In the genomic region with DNA sequence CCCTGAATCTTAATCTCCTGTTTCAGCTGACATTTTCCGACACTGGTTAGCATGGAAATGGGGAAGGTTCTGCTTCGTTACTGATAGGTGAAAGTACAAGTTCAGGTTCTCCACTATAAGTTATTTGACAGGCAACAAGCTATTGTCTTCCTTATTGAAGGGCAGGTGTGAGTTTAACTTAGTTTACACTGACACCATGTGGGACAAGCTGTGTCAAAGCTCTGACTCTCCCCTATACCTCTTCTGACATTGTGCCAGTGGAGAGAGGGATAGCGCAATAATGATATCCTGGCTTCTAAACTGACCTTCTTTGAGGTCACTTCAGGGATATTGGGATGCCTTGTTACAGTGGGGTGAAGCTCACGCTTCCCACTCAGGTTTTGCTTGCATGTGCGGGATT, we compare ENCODE assay signal across 16 cellular contexts.
DNase-seq lines count a peak whose midpoint lies in the region; ATAC-seq and TF ChIP-seq lines count a peak whose summit lies in the region.
"Had no signal": no experiment of that assay in that cellular context is flagged by ENCODE, and none has a peak within 500 bp of the region (broad histone marks: within the 10 kb centered on the region; RNA-seq: fewer than 3 reads in every experiment).

No MANE protein-coding gene starts in this region.

- no peaks in the 10 kb centered on the region for H4K20me1 ChIP-seq in GM23338 (replicated peaks; ENCODE audit: insufficient read depth)

- peak overlapping the region; percentile 30; the same call in 1 of the 2 replicates for H2AFZ ChIP-seq in GM23338

- no peaks in the 10 kb centered on the region for H3K36me3 ChIP-seq in GM23338 (ENCODE audit: insufficient read depth)
- no peaks in the 10 kb centered on the region for H3K36me3 ChIP-seq in right lobe of liver
- H3K36me3 ChIP-seq: MG63 had no signal

- no peaks in the 10 kb centered on the region for H3K79me2 ChIP-seq in GM23338 (replicated peaks; ENCODE audit: insufficient read depth)

- H3K36me3 Mint-ChIP-seq in GM23338 (ENCODE audit: low read depth) (no peaks in the 10 kb centered on the region), WTC11 (no peaks in the 10 kb centered on the region)
- H3K36me3 Mint-ChIP-seq: CD14-positive monocyte had no signal

- H3K4me3 ChIP-seq in GM23338 (no peak overlapping the region), right lobe of liver (no peak overlapping the region)
- H3K4me3 ChIP-seq: MG63 had no signal

- CTCF ChIA-PET in WTC11 (lab: Charles Lee): interaction anchor here (0.6 to 1.1 kb wide), 2 partner anchors 210 to 215 kb away, joined by 3 to 6 read pairs; no protein-coding TSS in a partner anchor

- no peaks in the 10 kb centered on the region for H3K4me1 ChIP-seq in GM23338 (ENCODE audit: insufficient read depth)
- no peaks in the 10 kb centered on the region for H3K4me1 ChIP-seq in right lobe of liver

- DNase-seq in GM23338 (ENCODE audit: low spot score) (peak; percentile 9), HT-29 (ENCODE audit: low spot score) (peak; percentile 8), WTC11 (ENCODE audit: low spot score) (no peak), right lobe of liver (no peak), islet precursor cell (no peak), H4 (ENCODE audit: low spot score) (no peak), UCSD-AML1 (lab: John Stamatoyannopoulos, UW; ENCODE audit: unreplicated experiment) (no peak)
- DNase-seq: DMS 273 treated with DMSO at 0.1 percent for 48 hours, H7, MG63, NCI-H1092 treated with DMSO at 0.1 percent for 48 hours, NCI-H1694 treated with DMSO at 0.1 percent for 48 hours, NCI-H526 treated with DMSO at 0.1 percent for 48 hours, SW 1271 had no signal

- H3K9me3 ChIP-seq in right lobe of liver: no peaks in the 10 kb centered on the region
- H3K9me3 ChIP-seq: MG63 had no signal

- TF ChIP-seq CTCF in GM23338 (conservative IDR thresholded peaks at IDR 0.05; ENCODE audit: low read depth in 2 of 2) (peak; percentile 27 to 53; a peak in 2 of 4 replicates), WTC11 (IDR thresholded peaks at IDR 0.05) (no peak), right lobe of liver (IDR thresholded peaks at IDR 0.05) (peak in 2 of 4 donors; percentile 7 to 8)

- WGBS in right lobe of liver (ENCODE audit: insufficient coverage, low coverage, low lambda C conversion rate, missing lambda C conversion rate): 64% methylated on average over 5 of the region's 5 CpGs

- no peaks in the 10 kb centered on the region for H3F3A ChIP-seq in GM23338 (replicated peaks; ENCODE audit: low read depth)

- no peak overlapping the region for H3K4me3 Mint-ChIP-seq in GM23338
- no peak overlapping the region for H3K4me3 Mint-ChIP-seq in WTC11
- H3K4me3 Mint-ChIP-seq: CD14-positive monocyte had no signal

- intact Hi-C loops in right lobe of liver (cut with DNase I): no loop called here

- peak; percentile 64 for ATAC-seq in GM23338
- peak; percentile 78 for ATAC-seq in WTC11
- ATAC-seq in right lobe of liver: peak; percentile 59 to 74 (median 68)
- ATAC-seq: Panc1 had no signal

- TF ChIP-seq POLR2A in right lobe of liver (IDR thresholded peaks at IDR 0.05): no peak

- H3K27ac ChIP-seq in GM23338 (ENCODE audit: low read depth) (no peak overlapping the region), right lobe of liver (no peak overlapping the region)

- POLR2A ChIA-PET in WTC11 (lab: Charles Lee): no interaction called here

- no peak overlapping the region for H3K4me2 ChIP-seq in GM23338

- H3K4me1 Mint-ChIP-seq in GM23338 (no peaks in the 10 kb centered on the region; the same call in 2 of the 3 replicates), WTC11 (peaks cover 2% of the 10 kb centered on the region; the same call in 1 of the 2 replicates)
- H3K4me1 Mint-ChIP-seq: CD14-positive monocyte had no signal

- H3K27ac Mint-ChIP-seq in GM23338 (no peak overlapping the region), WTC11 (no peak overlapping the region)
- H3K27ac Mint-ChIP-seq: CD14-positive monocyte had no signal

- no peaks in the 10 kb centered on the region for H3K9me2 ChIP-seq in GM23338 (ENCODE audit: insufficient read depth)

- no peaks in the 10 kb centered on the region for H3K27me3 ChIP-seq in GM23338 (ENCODE audit: insufficient read depth)
- H3K27me3 ChIP-seq in right lobe of liver: no peaks in the 10 kb centered on the region
- H3K27me3 ChIP-seq: MG63 had no signal

- no peaks in the 10 kb centered on the region for H3K27me3 Mint-ChIP-seq in GM23338 (ENCODE audit: insufficient read depth, low read depth, poor library complexity)
- no peaks in the 10 kb centered on the region for H3K27me3 Mint-ChIP-seq in WTC11 (ENCODE audit: low read depth)

- H3K9me3 Mint-ChIP-seq in GM23338 (no peaks in the 10 kb centered on the region), WTC11 (no peaks in the 10 kb centered on the region)

TF ChIP-seq in GM23338, 12 proteins besides CTCF, POLR2A, EP300 and RAD21:
- TF ChIP-seq POLR2AphosphoS5 (IDR thresholded peaks at IDR 0.05; ENCODE audit: low read depth): no peak
- TF ChIP-seq NANOG (IDR thresholded peaks at IDR 0.05; ENCODE audit: borderline replicate concordance): no peak
- TF ChIP-seq, protein P1, sequence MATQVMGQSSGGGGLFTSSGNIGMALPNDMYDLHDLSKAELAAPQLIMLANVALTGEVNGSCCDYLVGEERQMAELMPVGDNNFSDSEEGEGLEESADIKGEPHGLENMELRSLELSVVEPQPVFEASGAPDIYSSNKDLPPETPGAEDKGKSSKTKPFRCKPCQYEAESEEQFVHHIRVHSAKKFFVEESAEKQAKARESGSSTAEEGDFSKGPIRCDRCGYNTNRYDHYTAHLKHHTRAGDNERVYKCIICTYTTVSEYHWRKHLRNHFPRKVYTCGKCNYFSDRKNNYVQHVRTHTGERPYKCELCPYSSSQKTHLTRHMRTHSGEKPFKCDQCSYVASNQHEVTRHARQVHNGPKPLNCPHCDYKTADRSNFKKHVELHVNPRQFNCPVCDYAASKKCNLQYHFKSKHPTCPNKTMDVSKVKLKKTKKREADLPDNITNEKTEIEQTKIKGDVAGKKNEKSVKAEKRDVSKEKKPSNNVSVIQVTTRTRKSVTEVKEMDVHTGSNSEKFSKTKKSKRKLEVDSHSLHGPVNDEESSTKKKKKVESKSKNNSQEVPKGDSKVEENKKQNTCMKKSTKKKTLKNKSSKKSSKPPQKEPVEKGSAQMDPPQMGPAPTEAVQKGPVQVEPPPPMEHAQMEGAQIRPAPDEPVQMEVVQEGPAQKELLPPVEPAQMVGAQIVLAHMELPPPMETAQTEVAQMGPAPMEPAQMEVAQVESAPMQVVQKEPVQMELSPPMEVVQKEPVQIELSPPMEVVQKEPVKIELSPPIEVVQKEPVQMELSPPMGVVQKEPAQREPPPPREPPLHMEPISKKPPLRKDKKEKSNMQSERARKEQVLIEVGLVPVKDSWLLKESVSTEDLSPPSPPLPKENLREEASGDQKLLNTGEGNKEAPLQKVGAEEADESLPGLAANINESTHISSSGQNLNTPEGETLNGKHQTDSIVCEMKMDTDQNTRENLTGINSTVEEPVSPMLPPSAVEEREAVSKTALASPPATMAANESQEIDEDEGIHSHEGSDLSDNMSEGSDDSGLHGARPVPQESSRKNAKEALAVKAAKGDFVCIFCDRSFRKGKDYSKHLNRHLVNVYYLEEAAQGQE (IDR thresholded peaks at IDR 0.05; ENCODE audit: unreplicated experiment): no peak

TF ChIP-seq in WTC11, 78 proteins besides CTCF, POLR2A, EP300 and RAD21 (continues in another document):
- TF ChIP-seq, protein P2, sequence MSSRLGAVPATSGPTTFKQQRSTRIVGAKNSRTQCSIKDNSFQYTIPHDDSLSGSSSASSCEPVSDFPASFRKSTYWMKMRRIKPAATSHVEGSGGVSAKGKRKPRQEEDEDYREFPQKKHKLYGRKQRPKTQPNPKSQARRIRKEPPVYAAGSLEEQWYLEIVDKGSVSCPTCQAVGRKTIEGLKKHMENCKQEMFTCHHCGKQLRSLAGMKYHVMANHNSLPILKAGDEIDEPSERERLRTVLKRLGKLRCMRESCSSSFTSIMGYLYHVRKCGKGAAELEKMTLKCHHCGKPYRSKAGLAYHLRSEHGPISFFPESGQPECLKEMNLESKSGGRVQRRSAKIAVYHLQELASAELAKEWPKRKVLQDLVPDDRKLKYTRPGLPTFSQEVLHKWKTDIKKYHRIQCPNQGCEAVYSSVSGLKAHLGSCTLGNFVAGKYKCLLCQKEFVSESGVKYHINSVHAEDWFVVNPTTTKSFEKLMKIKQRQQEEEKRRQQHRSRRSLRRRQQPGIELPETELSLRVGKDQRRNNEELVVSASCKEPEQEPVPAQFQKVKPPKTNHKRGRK (CRISPR knock-in tag; IDR thresholded peaks at IDR 0.05; ENCODE audit: borderline replicate concordance): no peak
- TF ChIP-seq, protein P3, sequence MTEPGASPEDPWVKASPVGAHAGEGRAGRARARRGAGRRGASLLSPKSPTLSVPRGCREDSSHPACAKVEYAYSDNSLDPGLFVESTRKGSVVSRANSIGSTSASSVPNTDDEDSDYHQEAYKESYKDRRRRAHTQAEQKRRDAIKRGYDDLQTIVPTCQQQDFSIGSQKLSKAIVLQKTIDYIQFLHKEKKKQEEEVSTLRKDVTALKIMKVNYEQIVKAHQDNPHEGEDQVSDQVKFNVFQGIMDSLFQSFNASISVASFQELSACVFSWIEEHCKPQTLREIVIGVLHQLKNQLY (CRISPR knock-in tag; IDR thresholded peaks at IDR 0.05): no peak
- TF ChIP-seq TCF7 (CRISPR knock-in tag; IDR thresholded peaks at IDR 0.05; ENCODE audit: low read depth): no peak
- no peak for TF ChIP-seq MXD4 (CRISPR knock-in tag; IDR thresholded peaks at IDR 0.05; ENCODE audit: borderline replicate concordance)
- no peak for TF ChIP-seq KAT7 (CRISPR knock-in tag; IDR thresholded peaks at IDR 0.05; ENCODE audit: borderline replicate concordance)
- no peak for TF ChIP-seq MYBL2 (CRISPR knock-in tag; IDR thresholded peaks at IDR 0.05)
- no peak for TF ChIP-seq ZNF263 (CRISPR knock-in tag; IDR thresholded peaks at IDR 0.05; ENCODE audit: low read depth)
- no peak for TF ChIP-seq ZNF671 (CRISPR knock-in tag; IDR thresholded peaks at IDR 0.05)
- no peak for TF ChIP-seq NR3C1 (CRISPR knock-in tag; conservative IDR thresholded peaks at IDR 0.05; ENCODE audit: low read depth)
- TF ChIP-seq, protein P4, sequence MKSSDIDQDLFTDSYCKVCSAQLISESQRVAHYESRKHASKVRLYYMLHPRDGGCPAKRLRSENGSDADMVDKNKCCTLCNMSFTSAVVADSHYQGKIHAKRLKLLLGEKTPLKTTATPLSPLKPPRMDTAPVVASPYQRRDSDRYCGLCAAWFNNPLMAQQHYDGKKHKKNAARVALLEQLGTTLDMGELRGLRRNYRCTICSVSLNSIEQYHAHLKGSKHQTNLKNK (CRISPR knock-in tag; IDR thresholded peaks at IDR 0.05): no peak
- TF ChIP-seq NFYB (CRISPR knock-in tag; conservative IDR thresholded peaks at IDR 0.05; ENCODE audit: low read depth): no peak
- no peak for TF ChIP-seq CBFB (CRISPR knock-in tag; IDR thresholded peaks at IDR 0.05; ENCODE audit: low read depth)
- TF ChIP-seq, protein P5, sequence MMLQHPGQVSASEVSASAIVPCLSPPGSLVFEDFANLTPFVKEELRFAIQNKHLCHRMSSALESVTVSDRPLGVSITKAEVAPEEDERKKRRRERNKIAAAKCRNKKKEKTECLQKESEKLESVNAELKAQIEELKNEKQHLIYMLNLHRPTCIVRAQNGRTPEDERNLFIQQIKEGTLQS (CRISPR knock-in tag; conservative IDR thresholded peaks at IDR 0.05): no peak
- no peak for TF ChIP-seq EMX1 (CRISPR knock-in tag; IDR thresholded peaks at IDR 0.05)

Comparison
In these comparisons a context has a peak if more than half of its experiments do, and no peak if none do; other contexts are left out.
1. DNase-seq: peak in GM23338 (single experiment) and HT-29 (single experiment); none in WTC11 (single experiment), right lobe of liver (0 of 3), islet precursor cell (single experiment), H4 (single experiment) and UCSD-AML1 (single experiment).
2. Peak in every context shown above with its lines, with median percentiles within 50 percentile points of each other: ATAC-seq.